Comparison of ENCODE assay signal across 1 cellular context in the genomic region with DNA sequence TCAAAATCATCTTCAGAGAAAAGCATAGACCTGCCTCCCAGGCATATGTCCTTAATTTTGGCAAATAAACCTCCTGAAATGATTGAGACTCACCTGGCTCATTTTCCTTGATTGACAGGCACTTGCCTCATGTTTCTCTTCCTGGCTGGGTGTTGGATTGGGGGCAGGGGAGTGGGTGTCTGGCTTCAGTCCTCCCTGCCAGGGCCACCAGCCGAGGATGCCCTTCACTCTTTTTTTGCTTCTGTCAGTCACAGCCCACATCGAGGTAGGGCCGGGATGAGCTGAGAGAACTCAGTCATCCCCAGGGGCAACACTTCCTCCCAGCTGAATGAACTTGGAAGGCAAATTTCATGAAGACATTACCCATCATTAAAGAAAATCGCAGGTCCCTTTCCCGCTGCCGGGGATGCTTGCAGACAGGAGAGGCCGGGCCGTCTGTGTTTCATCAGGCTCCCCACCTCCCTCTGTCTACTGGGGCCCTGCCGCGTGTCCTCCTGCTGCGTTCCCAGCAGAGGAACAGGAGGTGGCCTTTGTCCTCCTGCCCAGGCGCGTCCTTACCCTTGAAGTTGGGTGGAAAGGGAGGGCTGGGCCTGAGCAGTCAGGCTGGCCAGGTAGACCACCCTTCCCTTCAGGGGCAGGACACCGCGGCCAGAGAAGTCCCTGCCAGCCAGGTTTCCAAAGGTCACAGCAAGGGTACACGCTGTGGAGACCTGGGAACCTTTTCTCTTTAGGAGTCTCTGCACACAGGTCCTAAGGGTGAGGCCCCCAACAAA.
A peak's percentile ranks its signal among the peaks of the same experiment; 100 is the strongest.
TF ChIP-seq lines count a peak whose summit lies in the region.

No MANE protein-coding gene starts in this region.

TF ChIP-seq in HepG2, 621 proteins besides CTCF, POLR2A, EP300 and RAD21 (continued from another document and continues in another):
- TF ChIP-seq, protein P1, sequence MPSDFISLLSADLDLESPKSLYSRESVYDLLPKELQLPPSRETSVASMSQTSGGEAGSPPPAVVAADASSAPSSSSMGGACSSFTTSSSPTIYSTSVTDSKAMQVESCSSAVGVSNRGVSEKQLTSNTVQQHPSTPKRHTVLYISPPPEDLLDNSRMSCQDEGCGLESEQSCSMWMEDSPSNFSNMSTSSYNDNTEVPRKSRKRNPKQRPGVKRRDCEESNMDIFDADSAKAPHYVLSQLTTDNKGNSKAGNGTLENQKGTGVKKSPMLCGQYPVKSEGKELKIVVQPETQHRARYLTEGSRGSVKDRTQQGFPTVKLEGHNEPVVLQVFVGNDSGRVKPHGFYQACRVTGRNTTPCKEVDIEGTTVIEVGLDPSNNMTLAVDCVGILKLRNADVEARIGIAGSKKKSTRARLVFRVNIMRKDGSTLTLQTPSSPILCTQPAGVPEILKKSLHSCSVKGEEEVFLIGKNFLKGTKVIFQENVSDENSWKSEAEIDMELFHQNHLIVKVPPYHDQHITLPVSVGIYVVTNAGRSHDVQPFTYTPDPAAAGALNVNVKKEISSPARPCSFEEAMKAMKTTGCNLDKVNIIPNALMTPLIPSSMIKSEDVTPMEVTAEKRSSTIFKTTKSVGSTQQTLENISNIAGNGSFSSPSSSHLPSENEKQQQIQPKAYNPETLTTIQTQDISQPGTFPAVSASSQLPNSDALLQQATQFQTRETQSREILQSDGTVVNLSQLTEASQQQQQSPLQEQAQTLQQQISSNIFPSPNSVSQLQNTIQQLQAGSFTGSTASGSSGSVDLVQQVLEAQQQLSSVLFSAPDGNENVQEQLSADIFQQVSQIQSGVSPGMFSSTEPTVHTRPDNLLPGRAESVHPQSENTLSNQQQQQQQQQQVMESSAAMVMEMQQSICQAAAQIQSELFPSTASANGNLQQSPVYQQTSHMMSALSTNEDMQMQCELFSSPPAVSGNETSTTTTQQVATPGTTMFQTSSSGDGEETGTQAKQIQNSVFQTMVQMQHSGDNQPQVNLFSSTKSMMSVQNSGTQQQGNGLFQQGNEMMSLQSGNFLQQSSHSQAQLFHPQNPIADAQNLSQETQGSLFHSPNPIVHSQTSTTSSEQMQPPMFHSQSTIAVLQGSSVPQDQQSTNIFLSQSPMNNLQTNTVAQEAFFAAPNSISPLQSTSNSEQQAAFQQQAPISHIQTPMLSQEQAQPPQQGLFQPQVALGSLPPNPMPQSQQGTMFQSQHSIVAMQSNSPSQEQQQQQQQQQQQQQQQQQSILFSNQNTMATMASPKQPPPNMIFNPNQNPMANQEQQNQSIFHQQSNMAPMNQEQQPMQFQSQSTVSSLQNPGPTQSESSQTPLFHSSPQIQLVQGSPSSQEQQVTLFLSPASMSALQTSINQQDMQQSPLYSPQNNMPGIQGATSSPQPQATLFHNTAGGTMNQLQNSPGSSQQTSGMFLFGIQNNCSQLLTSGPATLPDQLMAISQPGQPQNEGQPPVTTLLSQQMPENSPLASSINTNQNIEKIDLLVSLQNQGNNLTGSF (CRISPR knock-in tag; IDR thresholded peaks at IDR 0.05), result no peak; the same call in 1 of the 2 replicates
- peak; percentile 68; the same call in 1 of the 2 replicates for TF ChIP-seq YEATS2 (CRISPR knock-in tag; IDR thresholded peaks at IDR 0.05; ENCODE audit: borderline replicate concordance)
- TF ChIP-seq, protein P2, sequence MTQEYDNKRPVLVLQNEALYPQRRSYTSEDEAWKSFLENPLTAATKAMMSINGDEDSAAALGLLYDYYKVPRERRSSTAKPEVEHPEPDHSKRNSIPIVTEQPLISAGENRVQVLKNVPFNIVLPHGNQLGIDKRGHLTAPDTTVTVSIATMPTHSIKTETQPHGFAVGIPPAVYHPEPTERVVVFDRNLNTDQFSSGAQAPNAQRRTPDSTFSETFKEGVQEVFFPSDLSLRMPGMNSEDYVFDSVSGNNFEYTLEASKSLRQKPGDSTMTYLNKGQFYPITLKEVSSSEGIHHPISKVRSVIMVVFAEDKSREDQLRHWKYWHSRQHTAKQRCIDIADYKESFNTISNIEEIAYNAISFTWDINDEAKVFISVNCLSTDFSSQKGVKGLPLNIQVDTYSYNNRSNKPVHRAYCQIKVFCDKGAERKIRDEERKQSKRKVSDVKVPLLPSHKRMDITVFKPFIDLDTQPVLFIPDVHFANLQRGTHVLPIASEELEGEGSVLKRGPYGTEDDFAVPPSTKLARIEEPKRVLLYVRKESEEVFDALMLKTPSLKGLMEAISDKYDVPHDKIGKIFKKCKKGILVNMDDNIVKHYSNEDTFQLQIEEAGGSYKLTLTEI (CRISPR knock-in tag; conservative IDR thresholded peaks at IDR 0.05), result no peak
- peak; percentile 77 for TF ChIP-seq ZFX (CRISPR knock-in tag; IDR thresholded peaks at IDR 0.05; ENCODE audit: low read depth)
- no peak for TF ChIP-seq ZNF678 (CRISPR knock-in tag; IDR thresholded peaks at IDR 0.05)
- 0 out of 2 replicates have a peak, but pooled peaks have one; percentile 38 for TF ChIP-seq ZNF256 (CRISPR knock-in tag; conservative IDR thresholded peaks at IDR 0.05)
- TF ChIP-seq MYC (CRISPR knock-in tag; IDR thresholded peaks at IDR 0.05; ENCODE audit: borderline replicate concordance), result peak; percentile 95
- peak; percentile 60; the same call in 1 of the 2 replicates for TF ChIP-seq JUN (CRISPR knock-in tag; IDR thresholded peaks at IDR 0.05)
- TF ChIP-seq, protein P3, sequence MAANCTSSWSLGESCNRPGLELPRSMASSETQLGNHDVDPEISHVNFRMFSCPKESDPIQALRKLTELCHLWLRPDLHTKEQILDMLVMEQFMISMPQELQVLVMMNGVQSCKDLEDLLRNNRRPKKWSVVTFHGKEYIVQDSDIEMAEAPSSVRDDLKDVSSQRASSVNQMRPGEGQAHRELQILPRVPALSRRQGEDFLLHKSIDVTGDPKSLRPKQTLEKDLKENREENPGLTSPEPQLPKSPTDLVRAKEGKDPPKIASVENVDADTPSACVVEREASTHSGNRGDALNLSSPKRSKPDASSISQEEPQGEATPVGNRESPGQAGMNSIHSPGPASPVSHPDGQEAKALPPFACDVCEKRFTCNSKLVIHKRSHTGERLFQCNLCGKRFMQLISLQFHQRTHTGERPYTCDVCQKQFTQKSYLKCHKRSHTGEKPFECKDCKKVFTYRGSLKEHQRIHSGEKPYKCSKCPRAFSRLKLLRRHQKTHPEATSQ (CRISPR knock-in tag; IDR thresholded peaks at IDR 0.05; ENCODE audit: borderline replicate concordance), result no peak
- TF ChIP-seq TARDBP (CRISPR knock-in tag; IDR thresholded peaks at IDR 0.05), result no peak
- TF ChIP-seq, protein P4, sequence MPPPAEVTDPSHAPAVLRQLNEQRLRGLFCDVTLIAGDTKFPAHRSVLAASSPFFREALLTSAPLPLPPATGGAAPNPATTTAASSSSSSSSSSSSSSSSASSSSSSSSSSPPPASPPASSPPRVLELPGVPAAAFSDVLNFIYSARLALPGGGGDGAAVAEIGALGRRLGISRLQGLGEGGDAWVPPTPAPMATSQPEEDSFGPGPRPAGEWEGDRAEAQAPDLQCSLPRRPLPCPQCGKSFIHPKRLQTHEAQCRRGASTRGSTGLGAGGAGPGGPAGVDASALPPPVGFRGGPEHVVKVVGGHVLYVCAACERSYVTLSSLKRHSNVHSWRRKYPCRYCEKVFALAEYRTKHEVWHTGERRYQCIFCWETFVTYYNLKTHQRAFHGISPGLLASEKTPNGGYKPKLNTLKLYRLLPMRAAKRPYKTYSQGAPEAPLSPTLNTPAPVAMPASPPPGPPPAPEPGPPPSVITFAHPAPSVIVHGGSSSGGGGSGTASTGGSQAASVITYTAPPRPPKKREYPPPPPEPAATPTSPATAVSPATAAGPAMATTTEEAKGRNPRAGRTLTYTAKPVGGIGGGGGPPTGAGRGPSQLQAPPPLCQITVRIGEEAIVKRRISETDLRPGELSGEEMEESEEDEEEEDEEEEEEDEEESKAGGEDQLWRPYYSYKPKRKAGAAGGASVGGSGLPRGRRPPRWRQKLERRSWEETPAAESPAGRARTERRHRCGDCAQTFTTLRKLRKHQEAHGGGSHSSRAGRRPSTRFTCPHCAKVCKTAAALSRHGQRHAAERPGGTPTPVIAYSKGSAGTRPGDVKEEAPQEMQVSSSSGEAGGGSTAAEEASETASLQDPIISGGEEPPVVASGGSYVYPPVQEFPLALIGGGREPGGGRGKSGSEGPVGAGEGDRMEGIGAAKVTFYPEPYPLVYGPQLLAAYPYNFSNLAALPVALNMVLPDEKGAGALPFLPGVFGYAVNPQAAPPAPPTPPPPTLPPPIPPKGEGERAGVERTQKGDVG (CRISPR knock-in tag; IDR thresholded peaks at IDR 0.05; ENCODE audit: borderline replicate concordance), result peak; percentile 23; the same call in 1 of the 2 replicates
- no peak for TF ChIP-seq HNRNPLL (IDR thresholded peaks at IDR 0.05; ENCODE audit: low read depth, low read length, poor library complexity, severe bottlenecking)
- no peak for TF ChIP-seq TBP (CRISPR knock-in tag; IDR thresholded peaks at IDR 0.05)
- no peak for TF ChIP-seq NFE2 (CRISPR knock-in tag; IDR thresholded peaks at IDR 0.05)
- no peak for TF ChIP-seq SMAD9 (CRISPR knock-in tag; IDR thresholded peaks at IDR 0.05)
- peak; percentile 82; the same call in 1 of the 2 replicates for TF ChIP-seq ZSCAN20 (CRISPR knock-in tag; IDR thresholded peaks at IDR 0.05; ENCODE audit: borderline replicate concordance)
- TF ChIP-seq SRY (CRISPR knock-in tag; IDR thresholded peaks at IDR 0.05), result peak; percentile 90; the same call in 1 of the 2 replicates
- 0 out of 2 replicates have a peak, but pooled peaks have one; percentile 26 for TF ChIP-seq EED (CRISPR knock-in tag; IDR thresholded peaks at IDR 0.05)
- TF ChIP-seq KDM2A (CRISPR knock-in tag; IDR thresholded peaks at IDR 0.05; ENCODE audit: borderline replicate concordance, low read depth), result peak; percentile 86
- TF ChIP-seq ETV6 (CRISPR knock-in tag; conservative IDR thresholded peaks at IDR 0.05), result peak; percentile 42; the same call in 1 of the 2 replicates
- TF ChIP-seq ZNF460 (CRISPR knock-in tag; IDR thresholded peaks at IDR 0.05; ENCODE audit: borderline replicate concordance), result no peak
- TF ChIP-seq KAT8 (CRISPR knock-in tag; IDR thresholded peaks at IDR 0.05), result peak; percentile 56; the same call in 1 of the 2 replicates
- no peak for TF ChIP-seq RFX3 (CRISPR knock-in tag; IDR thresholded peaks at IDR 0.05)
- TF ChIP-seq ZIK1 (CRISPR knock-in tag; IDR thresholded peaks at IDR 0.05; ENCODE audit: borderline replicate concordance, low read depth), result no peak
- TF ChIP-seq, protein P5, sequence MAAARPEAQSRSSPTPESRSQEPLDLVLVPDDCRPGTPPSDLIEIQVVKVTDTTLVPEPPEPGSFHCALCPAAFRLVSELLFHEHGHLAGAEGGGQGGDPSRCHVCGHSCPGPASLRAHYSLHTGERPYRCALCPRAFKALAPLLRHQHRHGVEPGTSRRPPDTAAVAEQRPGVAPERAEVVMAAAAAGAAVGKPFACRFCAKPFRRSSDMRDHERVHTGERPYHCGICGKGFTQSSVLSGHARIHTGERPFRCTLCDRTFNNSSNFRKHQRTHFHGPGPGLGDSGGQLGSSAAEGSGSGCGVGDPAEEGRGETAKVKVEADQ (CRISPR knock-in tag; IDR thresholded peaks at IDR 0.05; ENCODE audit: borderline replicate concordance), result no peak
- no peak for TF ChIP-seq ZNF326 (CRISPR knock-in tag; IDR thresholded peaks at IDR 0.05; ENCODE audit: borderline replicate concordance)
- TF ChIP-seq ZNF12 (CRISPR knock-in tag; IDR thresholded peaks at IDR 0.05), result no peak
- TF ChIP-seq, protein P6, sequence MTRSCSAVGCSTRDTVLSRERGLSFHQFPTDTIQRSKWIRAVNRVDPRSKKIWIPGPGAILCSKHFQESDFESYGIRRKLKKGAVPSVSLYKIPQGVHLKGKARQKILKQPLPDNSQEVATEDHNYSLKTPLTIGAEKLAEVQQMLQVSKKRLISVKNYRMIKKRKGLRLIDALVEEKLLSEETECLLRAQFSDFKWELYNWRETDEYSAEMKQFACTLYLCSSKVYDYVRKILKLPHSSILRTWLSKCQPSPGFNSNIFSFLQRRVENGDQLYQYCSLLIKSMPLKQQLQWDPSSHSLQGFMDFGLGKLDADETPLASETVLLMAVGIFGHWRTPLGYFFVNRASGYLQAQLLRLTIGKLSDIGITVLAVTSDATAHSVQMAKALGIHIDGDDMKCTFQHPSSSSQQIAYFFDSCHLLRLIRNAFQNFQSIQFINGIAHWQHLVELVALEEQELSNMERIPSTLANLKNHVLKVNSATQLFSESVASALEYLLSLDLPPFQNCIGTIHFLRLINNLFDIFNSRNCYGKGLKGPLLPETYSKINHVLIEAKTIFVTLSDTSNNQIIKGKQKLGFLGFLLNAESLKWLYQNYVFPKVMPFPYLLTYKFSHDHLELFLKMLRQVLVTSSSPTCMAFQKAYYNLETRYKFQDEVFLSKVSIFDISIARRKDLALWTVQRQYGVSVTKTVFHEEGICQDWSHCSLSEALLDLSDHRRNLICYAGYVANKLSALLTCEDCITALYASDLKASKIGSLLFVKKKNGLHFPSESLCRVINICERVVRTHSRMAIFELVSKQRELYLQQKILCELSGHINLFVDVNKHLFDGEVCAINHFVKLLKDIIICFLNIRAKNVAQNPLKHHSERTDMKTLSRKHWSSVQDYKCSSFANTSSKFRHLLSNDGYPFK (CRISPR knock-in tag; IDR thresholded peaks at IDR 0.05; ENCODE audit: borderline replicate concordance), result no peak
- TF ChIP-seq ZNF720 (CRISPR knock-in tag; IDR thresholded peaks at IDR 0.05), result no peak
- no peak for TF ChIP-seq ZFAT (CRISPR knock-in tag; conservative IDR thresholded peaks at IDR 0.05)
- TF ChIP-seq SIN3A (IDR thresholded peaks at IDR 0.05; ENCODE audit: borderline replicate concordance, low read depth, low read length), result 0 out of 2 replicates have a peak, but pooled peaks have one; percentile 20
- TF ChIP-seq MYNN (CRISPR knock-in tag; IDR thresholded peaks at IDR 0.05; ENCODE audit: low read depth), result no peak
- TF ChIP-seq, protein P7, sequence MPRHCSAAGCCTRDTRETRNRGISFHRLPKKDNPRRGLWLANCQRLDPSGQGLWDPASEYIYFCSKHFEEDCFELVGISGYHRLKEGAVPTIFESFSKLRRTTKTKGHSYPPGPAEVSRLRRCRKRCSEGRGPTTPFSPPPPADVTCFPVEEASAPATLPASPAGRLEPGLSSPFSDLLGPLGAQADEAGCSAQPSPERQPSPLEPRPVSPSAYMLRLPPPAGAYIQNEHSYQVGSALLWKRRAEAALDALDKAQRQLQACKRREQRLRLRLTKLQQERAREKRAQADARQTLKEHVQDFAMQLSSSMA (CRISPR knock-in tag; IDR thresholded peaks at IDR 0.05), result no peak
- no peak for TF ChIP-seq REPIN1 (CRISPR knock-in tag; IDR thresholded peaks at IDR 0.05; ENCODE audit: borderline replicate concordance, low read depth)
- no peak for TF ChIP-seq MTF1 (CRISPR knock-in tag; IDR thresholded peaks at IDR 0.05)
- TF ChIP-seq, protein P8, sequence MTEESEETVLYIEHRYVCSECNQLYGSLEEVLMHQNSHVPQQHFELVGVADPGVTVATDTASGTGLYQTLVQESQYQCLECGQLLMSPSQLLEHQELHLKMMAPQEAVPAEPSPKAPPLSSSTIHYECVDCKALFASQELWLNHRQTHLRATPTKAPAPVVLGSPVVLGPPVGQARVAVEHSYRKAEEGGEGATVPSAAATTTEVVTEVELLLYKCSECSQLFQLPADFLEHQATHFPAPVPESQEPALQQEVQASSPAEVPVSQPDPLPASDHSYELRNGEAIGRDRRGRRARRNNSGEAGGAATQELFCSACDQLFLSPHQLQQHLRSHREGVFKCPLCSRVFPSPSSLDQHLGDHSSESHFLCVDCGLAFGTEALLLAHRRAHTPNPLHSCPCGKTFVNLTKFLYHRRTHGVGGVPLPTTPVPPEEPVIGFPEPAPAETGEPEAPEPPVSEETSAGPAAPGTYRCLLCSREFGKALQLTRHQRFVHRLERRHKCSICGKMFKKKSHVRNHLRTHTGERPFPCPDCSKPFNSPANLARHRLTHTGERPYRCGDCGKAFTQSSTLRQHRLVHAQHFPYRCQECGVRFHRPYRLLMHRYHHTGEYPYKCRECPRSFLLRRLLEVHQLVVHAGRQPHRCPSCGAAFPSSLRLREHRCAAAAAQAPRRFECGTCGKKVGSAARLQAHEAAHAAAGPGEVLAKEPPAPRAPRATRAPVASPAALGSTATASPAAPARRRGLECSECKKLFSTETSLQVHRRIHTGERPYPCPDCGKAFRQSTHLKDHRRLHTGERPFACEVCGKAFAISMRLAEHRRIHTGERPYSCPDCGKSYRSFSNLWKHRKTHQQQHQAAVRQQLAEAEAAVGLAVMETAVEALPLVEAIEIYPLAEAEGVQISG (CRISPR knock-in tag; IDR thresholded peaks at IDR 0.05), result peak; percentile 66; the same call in 1 of the 2 replicates
